ENCODE assay signal across 8 cellular contexts in genomic region chrX:149286940-149287349, GRCh38.
A peak's percentile ranks its signal among the peaks of the same experiment; 100 is the strongest.
DNase-seq lines count a peak whose midpoint lies in the region; ATAC-seq, FAIRE-seq and TF ChIP-seq lines count a peak whose summit lies in the region.

No MANE protein-coding gene starts in this region.

- H3K4me3 ChIP-seq in MM.1S (ENCODE audit: low read length) = no peak overlapping the region
- no peak overlapping the region for H3K4me3 ChIP-seq in liver (ENCODE audit: low read depth in 1 of 3, low read length in 3 of 3)

- H3K36me3 Mint-ChIP-seq in T-helper 2 cell treated with Interferon-gamma antibody and Interleukin-4, amounts not matched to agents 5 μg/mL and 100 μg/mL, for 36 hours (ENCODE audit: low read depth) = no peaks in the 10 kb centered on the region

- no peaks in the 10 kb centered on the region for H3K9me3 Mint-ChIP-seq in T-helper 2 cell treated with Interferon-gamma antibody and Interleukin-4, amounts not matched to agents 5 μg/mL and 100 μg/mL, for 36 hours

- no peak overlapping the region for H3K4me2 ChIP-seq in MM.1S (ENCODE audit: low read depth, low read length)

- in situ Hi-C loops in T47D (cut with HindIII; ENCODE audit: low pct_unique_long_range_greater_than_20kb, low sequenced_read_pairs) = no loop called here

- H3K27ac Mint-ChIP-seq in T-helper 2 cell treated with Interferon-gamma antibody and Interleukin-4, amounts not matched to agents 5 μg/mL and 100 μg/mL, for 36 hours = no peak overlapping the region

- DNase-seq in MM.1S (peak; percentile 52), T47D (ENCODE audit: low read depth in 1 of 2, low spot score in 1 of 2) (peak; percentile 12 to 47)
- DNase-seq in T-helper 2 cell treated with Interferon-gamma antibody and Interleukin-4, amounts not matched to agents 5 μg/mL and 100 μg/mL, for 36 hours (ENCODE audit: low spot score) = peak; percentile 33
- DNase-seq in stimulated activated CD8-positive, alpha-beta memory T cell treated with anti-CD3 and anti-CD28 coated beads, Interleukin-4, amount 100 ng/mL, for 24 hours (ENCODE audit: low read depth) = peak; percentile 19

- peaks cover 13% of the 10 kb centered on the region for H3K4me1 Mint-ChIP-seq in T-helper 2 cell treated with Interferon-gamma antibody and Interleukin-4, amounts not matched to agents 5 μg/mL and 100 μg/mL, for 36 hours (ENCODE audit: low read depth)

- H3K9me2 ChIP-seq in MM.1S (replicated peaks; ENCODE audit: insufficient read depth, low read length) = no peaks in the 10 kb centered on the region

- H3K9ac ChIP-seq in MM.1S (ENCODE audit: low read length) = no peak overlapping the region
- H3K9ac ChIP-seq in liver (ENCODE audit: low read depth in 1 of 2, low read length in 2 of 2) = no peak overlapping the region

- peak; percentile 75 for FAIRE-seq in G401.6 (lab: Jason Lieb, UNC)

- no peaks in the 10 kb centered on the region for H3K27me3 Mint-ChIP-seq in T-helper 2 cell treated with Interferon-gamma antibody and Interleukin-4, amounts not matched to agents 5 μg/mL and 100 μg/mL, for 36 hours (ENCODE audit: low read depth)

- ATAC-seq in GM21576 (IDR thresholded peaks at IDR 0.05; ENCODE audit: unreplicated experiment) = peak; percentile 92
- ATAC-seq in HG03139 (IDR thresholded peaks at IDR 0.05; ENCODE audit: unreplicated experiment) = no peak

- no peaks in the 10 kb centered on the region for H3F3A ChIP-seq in MM.1S (ENCODE audit: insufficient read depth, low read length)

- no peaks in the 10 kb centered on the region for H3K36me3 ChIP-seq in MM.1S (replicated peaks; ENCODE audit: insufficient read depth, low read length)
- H3K36me3 ChIP-seq in liver (ENCODE audit: control insufficient read depth in 4 of 4, insufficient read depth in 3 of 4, low read depth in 1 of 4, low read length in 3 of 4) = no peaks in the 10 kb centered on the region

- H3K27me3 ChIP-seq in MM.1S (replicated peaks; ENCODE audit: insufficient read depth, low read length) (no peaks in the 10 kb centered on the region), liver (ENCODE audit: control insufficient read depth in 4 of 4, insufficient read depth in 4 of 4, low read length in 3 of 4) (no peaks in the 10 kb centered on the region)

- peak; percentile 75 for TF ChIP-seq CTCF in MM.1S (IDR thresholded peaks at IDR 0.05; ENCODE audit: low read length)
- peak; percentile 54 for TF ChIP-seq CTCF in liver (IDR thresholded peaks at IDR 0.05; ENCODE audit: low read depth, low read length, missing input control)

- H2AFZ ChIP-seq in MM.1S (ENCODE audit: low read length) = no peak overlapping the region

- no peaks in the 10 kb centered on the region for H4K20me1 ChIP-seq in MM.1S (ENCODE audit: insufficient read depth, low read length)

- H3K27ac ChIP-seq in MM.1S (ENCODE audit: low read length) = no peak overlapping the region
- no peak overlapping the region for H3K27ac ChIP-seq in liver (ENCODE audit: low read depth in 1 of 2, low read length in 2 of 2)

- H3K4me1 ChIP-seq in MM.1S (ENCODE audit: low read length) = no peaks in the 10 kb centered on the region
- no peaks in the 10 kb centered on the region for H3K4me1 ChIP-seq in liver (ENCODE audit: control insufficient read depth in 4 of 4, insufficient read depth in 4 of 4, low read length in 3 of 4)

- TF ChIP-seq RAD21 in liver (IDR thresholded peaks at IDR 0.05) = peak; percentile 62 to 78

- WGBS in liver = 30% methylated on average over 4 of the region's 4 CpGs

- no peak overlapping the region for H3K4me3 Mint-ChIP-seq in T-helper 2 cell treated with Interferon-gamma antibody and Interleukin-4, amounts not matched to agents 5 μg/mL and 100 μg/mL, for 36 hours

- H3K9me3 ChIP-seq in MM.1S (replicated peaks; ENCODE audit: insufficient read depth, low read length) (no peaks in the 10 kb centered on the region), liver (ENCODE audit: control insufficient read depth in 4 of 4, low read length in 3 of 4) (no peaks in the 10 kb centered on the region)

- H3K79me2 ChIP-seq in MM.1S (ENCODE audit: low read length) = no peaks in the 10 kb centered on the region

TF ChIP-seq in liver, 16 proteins besides CTCF, POLR2A, EP300 and RAD21:
- TF ChIP-seq TAF1 (conservative IDR thresholded peaks at IDR 0.05) (no peak), MAX (IDR thresholded peaks at IDR 0.05) (no peak), FOXA2 (IDR thresholded peaks at IDR 0.05) (no peak), HNF4G (IDR thresholded peaks at IDR 0.05) (no peak)
